ENCODE assay signal across 8 cellular contexts in the genomic region with DNA sequence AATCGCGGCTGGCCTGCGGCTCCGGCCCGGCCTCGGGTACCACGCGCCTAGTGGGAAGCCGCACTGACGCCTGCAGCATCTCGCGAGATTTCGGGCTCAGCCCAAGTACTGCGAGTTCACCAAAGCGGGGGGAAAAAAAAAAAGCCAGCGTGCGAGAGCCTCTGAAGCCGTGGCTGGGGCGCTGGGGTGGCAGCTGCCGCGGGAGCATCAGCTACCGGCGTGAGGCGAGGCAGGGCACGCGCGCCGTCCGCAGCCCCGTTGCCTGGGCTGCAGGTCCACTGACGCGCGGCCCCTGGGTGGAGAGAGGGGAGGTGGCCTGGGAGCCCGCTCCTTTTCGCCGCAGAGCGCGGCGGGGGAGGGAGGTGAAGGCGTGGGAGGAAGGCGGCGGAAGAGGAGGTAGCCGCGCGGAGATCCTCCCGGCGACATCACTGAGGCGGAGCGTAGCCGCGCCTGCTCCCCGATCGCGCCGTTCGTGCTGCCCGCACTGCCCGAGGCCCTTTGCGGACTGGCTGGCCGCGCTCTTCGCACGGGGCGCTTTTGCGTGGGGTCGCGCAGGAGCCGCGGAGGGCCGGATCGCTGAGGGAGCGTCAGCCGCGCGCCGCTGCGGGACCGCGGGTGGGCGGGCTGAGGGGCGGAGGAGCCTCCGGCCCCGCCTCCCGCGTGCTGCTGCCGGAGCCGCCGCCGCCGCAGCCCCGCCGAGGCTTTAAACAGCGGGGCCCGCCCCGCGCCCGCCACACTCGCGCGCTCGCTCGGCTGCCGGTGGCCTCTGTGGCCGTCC. TPM values are rescaled to one million over a fixed set of nuclear protein-coding genes. Genes with fewer than 3 reads are reported as not detected.
A peak's percentile ranks its signal among the peaks of the same experiment; 100 is the strongest.
DNase-seq lines count a peak whose midpoint lies in the region; ATAC-seq, FAIRE-seq and TF ChIP-seq lines count a peak whose summit lies in the region.

SLC12A2 (plus strand) TSS at position 734 of the 778 bp plus-strand sequence. CDS start 189 bp downstream, outside the sequence.

- peak; percentile 76 for TF ChIP-seq POLR2A in H54 (IDR thresholded peaks at IDR 0.05; ENCODE audit: low read depth, low read length)

- DNase-seq in ELF-1 (ENCODE audit: low read depth, low spot score) (peak; percentile 88), H54 (ENCODE audit: insufficient read length, low spot score) (peak; percentile 80), LoVo (ENCODE audit: low spot score) (peak; percentile 94), SHP77 (lab: John Stamatoyannopoulos, UW) (peak; percentile 92 to 95), fibroblast of the aortic adventitia (ENCODE audit: low read depth) (peak; percentile 97)
- DNase-seq in activated effector memory CD4-positive, alpha-beta T cell treated with Interleukin-2 at 50 U/mL for 16 hours, result peak; percentile 81
- peak; percentile 89 for DNase-seq in stimulated activated naive CD8-positive, alpha-beta T cell treated with anti-CD3 and anti-CD28 coated beads, Interleukin-15, Interleukin-2, amounts not matched to agents 100 U/mL and 50 U/mL, for 24 hours

- H3K27me3 Mint-ChIP-seq in nephron (ENCODE audit: low read depth), result no peaks in the 10 kb centered on the region

- no peak for FAIRE-seq in H54 (lab: Jason Lieb, UNC)

- peak; percentile 72 for ATAC-seq in stimulated activated naive CD8-positive, alpha-beta T cell treated with anti-CD3 and anti-CD28 coated beads, Interleukin-15, Interleukin-2, amounts not matched to agents 100 U/mL and 50 U/mL, for 24 hours

- H3K4me1 Mint-ChIP-seq in nephron, result peaks cover 46% of the 10 kb centered on the region

- no peak for TF ChIP-seq CTCF in fibroblast of the aortic adventitia (IDR thresholded peaks at IDR 0.05; ENCODE audit: insufficient read depth, low read length)
- TF ChIP-seq CTCF in nephron (IDR thresholded peaks at IDR 0.05; ENCODE audit: unreplicated experiment in 3 of 3), result no peak

- peak within 1 kb of the TSS; percentile 90 to 94 (median 92) for H3K27ac Mint-ChIP-seq in nephron

- peaks cover 11% of the 10 kb centered on the region for H3K36me3 Mint-ChIP-seq in nephron (ENCODE audit: low read depth)

- H3K4me3 ChIP-seq in fibroblast of the aortic adventitia (ENCODE audit: low read depth, low read length), result peak within 1 kb of the TSS; percentile 94

- H3K9me3 Mint-ChIP-seq in nephron, result no peaks in the 10 kb centered on the region

- peak within 1 kb of the TSS; percentile 88 to 94 (median 94) for H3K4me3 Mint-ChIP-seq in nephron

RNA-seq across cellular contexts. Expression of gene SLC12A2, which starts in this region (rescaled TPM):
- 51.9 and 53.1 TPM in 2 replicates for total RNA-seq in fibroblast of the aortic adventitia (ENCODE audit: low replicate concordance)

Comparison
In these comparisons a context has a peak if more than half of its experiments do, and no peak if none do; other contexts are left out.
1. Peak in every context shown above with its lines: DNase-seq, ATAC-seq and H3K4me3 ChIP-seq.